In genomic region chr10:19915816-19916215, GRCh38 we compare ENCODE assay signal across 37 cellular contexts.
"Had no signal": no experiment of that assay in that cellular context is flagged by ENCODE, and none has a peak within 500 bp of the region (broad histone marks: within the 10 kb centered on the region; RNA-seq: fewer than 3 reads in every experiment).

No MANE protein-coding gene starts in this region.

- H3K4me3 Mint-ChIP-seq: activated B cell treated with CpG ODN at 0.5 μM for 24 hours; activated CD4-positive, alpha-beta T cell treated with anti-CD3 and anti-CD28 coated beads, Interleukin-2, amount 10 ng/mL, durations not matched to agents 7 days and 5 days; activated naive CD4-positive, alpha-beta T cell treated with anti-CD3 and anti-CD28 coated beads for 36 hours; activated T-cell treated with anti-CD3 and anti-CD28 coated beads, Interleukin-2, amount 50 U/mL, for 4 hours; activated T-helper 1 cell treated with anti-CD3 and anti-CD28 coated beads, Interleukin-12 subunit alpha, Interleukin-12 subunit beta, Interleukin-2, Interleukin-4 antibody, amounts not matched to agents 30 ng/mL and 10 ng/mL and 1 ng/mL, durations not matched to agents 14 hours and 24 hours and 36 hours; brain had no signal

- H3K4me3 ChIP-seq: adrenal gland, PC-9 had no signal

- H3K36me3 ChIP-seq: adrenal gland had no signal

- H3K27me3 Mint-ChIP-seq: activated B cell treated with CpG ODN at 0.5 μM for 24 hours; activated CD4-positive, alpha-beta T cell treated with anti-CD3 and anti-CD28 coated beads, Interleukin-2, amount 10 ng/mL, durations not matched to agents 7 days and 5 days had no signal

- H3K36me3 Mint-ChIP-seq: activated naive CD4-positive, alpha-beta T cell treated with anti-CD3 and anti-CD28 coated beads, Interleukin-2, amount 50 U/mL, for 72 hours had no signal

- ATAC-seq: activated naive CD4-positive, alpha-beta T cell treated with anti-CD3 and anti-CD28 coated beads, Interleukin-2, amount 50 U/mL, for 72 hours; activated T-cell treated with anti-CD3 and anti-CD28 coated beads, Interleukin-2, amount 50 U/mL, for 4 hours; Right ventricle myocardium inferior; SK-N-SH treated with all-trans-retinoic acid at 6 μM for 48 hours had no signal

- H3K27me3 ChIP-seq: adrenal gland had no signal

- FAIRE-seq: bronchial epithelial cell, RCC 7860 had no signal

- H3K9me3 Mint-ChIP-seq: activated CD4-positive, alpha-beta T cell treated with anti-CD3 and anti-CD28 coated beads, Interleukin-2, amount 10 ng/mL, durations not matched to agents 7 days and 5 days had no signal

- DNase-seq: activated B cell treated with CpG ODN at 0.5 μM for 24 hours; activated CD4-positive, alpha-beta T cell treated with anti-CD3 and anti-CD28 coated beads, Interleukin-2, amount 10 ng/mL, durations not matched to agents 7 days and 5 days; activated CD4-positive, alpha-beta T cell treated with anti-CD3 and anti-CD28 coated beads, Interleukin-2, amount 50 U/mL, for 48 hours; activated CD8-positive, alpha-beta memory T cell treated with anti-CD3 and anti-CD28 coated beads, Interleukin-2, amount 50 U/mL, for 4 hours; activated gamma-delta T cell treated with Interleukin-2 at 50 U/mL for 16 hours; activated naive CD4-positive, alpha-beta T cell treated with anti-CD3 and anti-CD28 coated beads for 36 hours; activated T-cell treated with anti-CD3 and anti-CD28 coated beads for 4 hours; activated T-cell treated with anti-CD3 and anti-CD28 coated beads, Interleukin-2, amount 50 U/mL, for 4 hours; adrenal gland; anterior cingulate cortex; caudate nucleus; cerebellar nuclear complex; NCI-H1092 treated with DMSO at 0.1 percent for 48 hours; NCI-H1417; NCI-H146; NCI-H187; NCI-H2029 treated with DMSO at 0.1 percent for 48 hours; NCI-H2107; NCI-H2171; NCI-H510A; NCI-H526; NCI-H748 treated with DMSO at 0.1 percent for 48 hours; NK-92 treated with Interleukin-12 subunit alpha and Interleukin-12 subunit beta, amount 100 ng/mL, for 24 hours; PC-9; SIG-M5; T-helper 1 cell; T-helper 2 cell; T-helper 9 cell had no signal

- H3K4me1 ChIP-seq: adrenal gland had no signal

- H3K27ac ChIP-seq: adrenal gland, PC-9, RWPE1, VCaP had no signal

- H3K4me1 Mint-ChIP-seq: activated B cell treated with CpG ODN at 0.5 μM for 24 hours; activated CD4-positive, alpha-beta T cell treated with anti-CD3 and anti-CD28 coated beads, Interleukin-2, amount 10 ng/mL, durations not matched to agents 7 days and 5 days had no signal

- H3K27ac Mint-ChIP-seq: activated B cell treated with CpG ODN at 0.5 μM for 24 hours; activated CD4-positive, alpha-beta T cell treated with anti-CD3 and anti-CD28 coated beads, Interleukin-2, amount 10 ng/mL, durations not matched to agents 7 days and 5 days; activated naive CD4-positive, alpha-beta T cell treated with anti-CD3 and anti-CD28 coated beads for 36 hours; activated naive CD4-positive, alpha-beta T cell treated with anti-CD3 and anti-CD28 coated beads, Interleukin-2, amount 50 U/mL, for 72 hours; activated T-helper 1 cell treated with anti-CD3 and anti-CD28 coated beads, Interleukin-12 subunit alpha, Interleukin-12 subunit beta, Interleukin-2, Interleukin-4 antibody, amounts not matched to agents 30 ng/mL and 10 ng/mL and 1 ng/mL, durations not matched to agents 14 hours and 24 hours and 36 hours; brain had no signal
